ENCODE assay signal across 1 cellular context in genomic region chr1:181062800-181063428, GRCh38.
TF ChIP-seq lines count a peak whose summit lies in the region.

No MANE protein-coding gene starts in this region.

TF ChIP-seq in GM12878, 131 proteins besides CTCF, POLR2A, EP300 and RAD21 (continues in another document):
- peak; percentile 64; the same call in 1 of the 2 replicates for TF ChIP-seq ZNF207 (IDR thresholded peaks at IDR 0.05; ENCODE audit: borderline replicate concordance)
- no peak for TF ChIP-seq ZNF24 (IDR thresholded peaks at IDR 0.05)
- 0 out of 2 replicates have a peak, but pooled peaks have one; percentile 34 for TF ChIP-seq ATF2 (IDR thresholded peaks at IDR 0.05; ENCODE audit: low read length)
- no peak for TF ChIP-seq TBL1XR1 (IDR thresholded peaks at IDR 0.05; ENCODE audit: low read depth, low read length)
- 0 out of 2 replicates have a peak, but pooled peaks have one; percentile 25 for TF ChIP-seq TCF12 (IDR thresholded peaks at IDR 0.05; ENCODE audit: low read depth, low read length)
- TF ChIP-seq PRDM15 (CRISPR knock-in tag; IDR thresholded peaks at IDR 0.05): no peak
- TF ChIP-seq NR2C1 (IDR thresholded peaks at IDR 0.05): no peak
- 0 out of 4 replicates have a peak, but pooled peaks of 1 of the 2 experiments have one; percentile 40 for TF ChIP-seq SRF (IDR thresholded peaks at IDR 0.05; ENCODE audit: low read depth in 2 of 2, low read length in 2 of 2)
- no peak for TF ChIP-seq KDM1A (IDR thresholded peaks at IDR 0.05; ENCODE audit: borderline replicate concordance)
- TF ChIP-seq NR2C2 (IDR thresholded peaks at IDR 0.05; ENCODE audit: borderline replicate concordance, control insufficient read depth, insufficient read length, low read depth): no peak
- TF ChIP-seq STAT1 (conservative IDR thresholded peaks at IDR 0.05): no peak
- no peak for TF ChIP-seq MYB (IDR thresholded peaks at IDR 0.05; ENCODE audit: borderline replicate concordance, low read depth, low read length)
- TF ChIP-seq SMARCA5 (IDR thresholded peaks at IDR 0.05): no peak
- TF ChIP-seq ZNF592 (IDR thresholded peaks at IDR 0.05): 0 out of 2 replicates have a peak, but pooled peaks have one; percentile 63
- no peak for TF ChIP-seq EZH2 (IDR thresholded peaks at IDR 0.05; ENCODE audit: borderline replicate concordance, control insufficient read depth, low read depth, low read length)
- TF ChIP-seq HCFC1 (IDR thresholded peaks at IDR 0.05; ENCODE audit: low read length): no peak
- TF ChIP-seq FOS (IDR thresholded peaks at IDR 0.05; ENCODE audit: borderline replicate concordance, extremely low read depth, insufficient read length): no peak
- no peak for TF ChIP-seq WRNIP1 (IDR thresholded peaks at IDR 0.05; ENCODE audit: borderline replicate concordance, low read depth, low read length)
- TF ChIP-seq RAD51 (IDR thresholded peaks at IDR 0.05): no peak; the same call in 1 of the 2 replicates
- TF ChIP-seq ZNF217 (IDR thresholded peaks at IDR 0.05): no peak
- no peak for TF ChIP-seq STAT3 (IDR thresholded peaks at IDR 0.05; ENCODE audit: low read depth, low read length)
- peak; percentile 63; the same call in 1 of the 2 replicates for TF ChIP-seq MXI1 (IDR thresholded peaks at IDR 0.05; ENCODE audit: low read depth, low read length)
- no peak for TF ChIP-seq MTA2 (IDR thresholded peaks at IDR 0.05; ENCODE audit: low read depth)
- no peak for TF ChIP-seq PML (IDR thresholded peaks at IDR 0.05; ENCODE audit: low read length)
- no peak for TF ChIP-seq IRF5 (IDR thresholded peaks at IDR 0.05; ENCODE audit: borderline replicate concordance)
- TF ChIP-seq IKZF2 (IDR thresholded peaks at IDR 0.05): no peak
- TF ChIP-seq CBX5 (IDR thresholded peaks at IDR 0.05; ENCODE audit: low read depth): no peak
- TF ChIP-seq SP1 (IDR thresholded peaks at IDR 0.05; ENCODE audit: low read depth, low read length): peak; percentile 30
- TF ChIP-seq BCLAF1 (IDR thresholded peaks at IDR 0.05): no peak
- TF ChIP-seq TARDBP (IDR thresholded peaks at IDR 0.05; ENCODE audit: borderline replicate concordance): no peak
- no peak for TF ChIP-seq ZNF274 (IDR thresholded peaks at IDR 0.05; ENCODE audit: insufficient read depth, insufficient read length)
- TF ChIP-seq ZBTB4 (CRISPR knock-in tag; IDR thresholded peaks at IDR 0.05): no peak
- no peak for TF ChIP-seq HDAC6 (IDR thresholded peaks at IDR 0.05; ENCODE audit: unreplicated experiment)
- no peak for TF ChIP-seq NFXL1 (IDR thresholded peaks at IDR 0.05; ENCODE audit: borderline replicate concordance)
- no peak for TF ChIP-seq RELA (IDR thresholded peaks at IDR 0.05; ENCODE audit: borderline replicate concordance, partially characterized antibody)
- TF ChIP-seq ZNF687 (IDR thresholded peaks at IDR 0.05): peak; percentile 97
- TF ChIP-seq RELB (IDR thresholded peaks at IDR 0.05; ENCODE audit: low read depth): no peak
